8 cellular contexts compared by ENCODE assay signal in genomic region chrX:25144043-25144940, GRCh38.
A peak's percentile ranks its signal among the peaks of the same experiment; 100 is the strongest.
DNase-seq lines count a peak whose midpoint lies in the region; ATAC-seq and TF ChIP-seq lines count a peak whose summit lies in the region.

No MANE protein-coding gene starts in this region.

- H3K27ac Mint-ChIP-seq in T-helper 17 cell = no peak overlapping the region

- H3K4me1 Mint-ChIP-seq in T-helper 17 cell = no peaks in the 10 kb centered on the region

- DNase-seq in GM12864 (ENCODE audit: low read depth) (no peak), LoVo (ENCODE audit: low spot score) (peak; percentile 21), T-helper 17 cell (peak; percentile 6 to 10 (median 7)), cardiac fibroblast (ENCODE audit: low read depth in 2 of 2) (peak; percentile 62 to 67), kidney glomerular epithelial cell (lab: John Stamatoyannopoulos, UW) (peak; percentile 3)
- DNase-seq in stimulated activated CD4-positive, alpha-beta T cell treated with anti-CD3 and anti-CD28 coated beads, Interleukin-1b, Interleukin-23, amount 100 ng/mL, for 48 hours = peak; percentile 3

- no peak for ATAC-seq in T-helper 17 cell
- ATAC-seq in GM18517 (IDR thresholded peaks at IDR 0.05; ENCODE audit: unreplicated experiment) = no peak
- ATAC-seq in HG02763 (IDR thresholded peaks at IDR 0.05; ENCODE audit: unreplicated experiment) = no peak

- no peak overlapping the region for H3K4me3 ChIP-seq in GM12864 (ENCODE audit: low read depth, low read length)
- peak overlapping the region in 1 of 2 donors; percentile 34 for H3K4me3 ChIP-seq in cardiac fibroblast (replicated peaks in 1 of 2; ENCODE audit: low read depth in 2 of 2, low read length in 2 of 2)

- TF ChIP-seq CTCF in GM12864 (IDR thresholded peaks at IDR 0.05; ENCODE audit: low read depth, low read length, missing control alignments) (peak; percentile 68), cardiac fibroblast (IDR thresholded peaks at IDR 0.05; ENCODE audit: low read depth, low read length) (peak; percentile 60)

- no peak overlapping the region for H3K4me3 Mint-ChIP-seq in T-helper 17 cell

- H3K36me3 Mint-ChIP-seq in T-helper 17 cell (ENCODE audit: low read depth) = no peaks in the 10 kb centered on the region

- peaks cover 6% of the 10 kb centered on the region for H3K27me3 Mint-ChIP-seq in T-helper 17 cell

- H3K9me3 ChIP-seq in T-helper 17 cell (ENCODE audit: control insufficient read depth, low read length, poor library complexity, severe bottlenecking) = no peaks in the 10 kb centered on the region
